Comparison of ENCODE assay signal across 23 cellular contexts in genomic region chr16:57752581-57753447, GRCh38. TPM values are rescaled to one million over a fixed set of nuclear protein-coding genes. Genes with fewer than 3 reads are reported as not detected.
DNase-seq lines count a peak whose midpoint lies in the region; ATAC-seq and TF ChIP-seq lines count a peak whose summit lies in the region.
"Had no signal": no experiment of that assay in that cellular context is flagged by ENCODE, and none has a peak within 500 bp of the region (broad histone marks: within the 10 kb centered on the region; RNA-seq: fewer than 3 reads in every experiment).

No MANE protein-coding gene starts in this region.

- 90 to 93% methylated on average over 44 of the region's 44 CpGs for WGBS in heart right ventricle, 2 donors
- 91% methylated on average over 4 of the region's 44 CpGs for WGBS in right lobe of liver (ENCODE audit: insufficient coverage, low coverage, low lambda C conversion rate, missing lambda C conversion rate)
- 87 to 89% methylated on average over 42 to 44 of the region's 44 CpGs for WGBS in aorta, 2 donors

- no peaks in the 10 kb centered on the region for H3K27me3 ChIP-seq in left ventricle myocardium inferior (ENCODE audit: low read depth)
- H3K27me3 ChIP-seq in heart right ventricle, result no peaks in the 10 kb centered on the region
- no peaks in the 10 kb centered on the region for H3K27me3 ChIP-seq in right lobe of liver
- H3K27me3 ChIP-seq in aorta (ENCODE audit: control insufficient read depth in 1 of 2, insufficient read depth in 2 of 2, low read length in 1 of 2), result no peaks in the 10 kb centered on the region
- H3K27me3 ChIP-seq: BLaER1 treated with 17β-estradiol and CSF1 and Interleukin-3, amounts not matched to agents 10 nM and 100 nM had no signal

- POLR2A ChIA-PET in activated CD8-positive, alpha-beta T cell treated with anti-CD3 and anti-CD28 coated beads for 36 hours (lab: Charles Lee), result no interaction called here

- H3K36me3 Mint-ChIP-seq in chondrocyte (ENCODE audit: low read depth), result peaks cover 6% of the 10 kb centered on the region
- no peaks in the 10 kb centered on the region for H3K36me3 Mint-ChIP-seq in activated T-helper 17 cell treated with anti-CD3 and anti-CD28 coated beads, Interleukin-2, amount 50 U/mL, for 72 hours (ENCODE audit: low read depth)
- peaks cover 7% of the 10 kb centered on the region for H3K36me3 Mint-ChIP-seq in activated CD8-positive, alpha-beta T cell treated with anti-CD3 and anti-CD28 coated beads for 36 hours (ENCODE audit: low read depth)

- H3K4me1 Mint-ChIP-seq in chondrocyte (ENCODE audit: low read depth), result no peaks in the 10 kb centered on the region
- H3K4me1 Mint-ChIP-seq in activated T-helper 17 cell treated with anti-CD3 and anti-CD28 coated beads, Interleukin-2, amount 50 U/mL, for 72 hours, result no peaks in the 10 kb centered on the region
- no peaks in the 10 kb centered on the region for H3K4me1 Mint-ChIP-seq in activated CD8-positive, alpha-beta T cell treated with anti-CD3 and anti-CD28 coated beads for 36 hours (ENCODE audit: low read depth)

- no peaks in the 10 kb centered on the region for H3K27me3 Mint-ChIP-seq in chondrocyte (ENCODE audit: low read depth)
- H3K27me3 Mint-ChIP-seq in activated T-helper 17 cell treated with anti-CD3 and anti-CD28 coated beads, Interleukin-2, amount 50 U/mL, for 72 hours, result no peaks in the 10 kb centered on the region
- no peaks in the 10 kb centered on the region for H3K27me3 Mint-ChIP-seq in activated CD8-positive, alpha-beta T cell treated with anti-CD3 and anti-CD28 coated beads for 36 hours
- H3K27me3 Mint-ChIP-seq: CD4-positive, alpha-beta T cell; IgD-negative memory B cell had no signal

- no peak for TF ChIP-seq POLR2A in right lobe of liver (IDR thresholded peaks at IDR 0.05)

- ATAC-seq in heart right ventricle (no peak), right lobe of liver (no peak), aorta (ENCODE audit: low FRiP score) (no peak)
- no peak for ATAC-seq in activated T-helper 17 cell treated with anti-CD3 and anti-CD28 coated beads, Interleukin-2, amount 50 U/mL, for 72 hours (replicated peaks)
- no peak for ATAC-seq in activated CD8-positive, alpha-beta T cell treated with anti-CD3 and anti-CD28 coated beads for 36 hours
- ATAC-seq: Panc1 had no signal

- H3K9me3 ChIP-seq in left ventricle myocardium inferior (replicated peaks), result no peaks in the 10 kb centered on the region
- H3K9me3 ChIP-seq in heart right ventricle, result no peaks in the 10 kb centered on the region
- no peaks in the 10 kb centered on the region for H3K9me3 ChIP-seq in right lobe of liver
- no peaks in the 10 kb centered on the region for H3K9me3 ChIP-seq in aorta (ENCODE audit: control insufficient read depth, low read length)
- H3K9me3 ChIP-seq: BLaER1 treated with 17β-estradiol and CSF1 and Interleukin-3, amounts not matched to agents 10 nM and 100 nM; HAP-1; SK-N-SH had no signal

- H3K4me1 ChIP-seq in left ventricle myocardium inferior (peaks cover 17% of the 10 kb centered on the region), heart right ventricle (peaks cover 0 to 12% (median 9%) of the 10 kb centered on the region in 9 donors), right lobe of liver (no peaks in the 10 kb centered on the region), aorta (ENCODE audit: control insufficient read depth in 1 of 2, insufficient read depth in 2 of 2, low read length in 2 of 2) (no peaks in the 10 kb centered on the region)
- H3K4me1 ChIP-seq: HAP-1 had no signal

- no peak overlapping the region for H3K27ac Mint-ChIP-seq in chondrocyte (ENCODE audit: unreplicated experiment)
- no peak overlapping the region for H3K27ac Mint-ChIP-seq in activated T-helper 17 cell treated with anti-CD3 and anti-CD28 coated beads, Interleukin-2, amount 50 U/mL, for 72 hours
- H3K27ac Mint-ChIP-seq in activated CD8-positive, alpha-beta T cell treated with anti-CD3 and anti-CD28 coated beads for 36 hours, result no peak overlapping the region
- H3K27ac Mint-ChIP-seq: CD4-positive, alpha-beta T cell; IgD-negative memory B cell had no signal

- CTCF ChIA-PET in activated CD8-positive, alpha-beta T cell treated with anti-CD3 and anti-CD28 coated beads for 36 hours (lab: Charles Lee), result no interaction called here

- DNase-seq in left ventricle myocardium inferior (peak; percentile 7), heart right ventricle (no peak), chondrocyte (ENCODE audit: low spot score) (peak; percentile 95), right lobe of liver (peak in 2 of 3 donors; percentile 20 to 52), aorta (peak; percentile 44 to 68), NK-92 (lab: John Stamatoyannopoulos, UW; ENCODE audit: unreplicated experiment) (no peak)
- DNase-seq in activated CD8-positive, alpha-beta T cell treated with anti-CD3 and anti-CD28 coated beads for 36 hours, result no peak
- DNase-seq: CD4-positive, alpha-beta T cell; GOT3; NCI-H1048; NCI-H1417; NCI-H1694; NCI-H2029 treated with DMSO at 0.1 percent for 48 hours; NCI-H446 treated with DMSO at 0.1 percent for 48 hours; NCI-H526; NCI-H82; SK-N-SH had no signal

- TF ChIP-seq CTCF in left ventricle myocardium inferior (IDR thresholded peaks at IDR 0.05; ENCODE audit: borderline replicate concordance), result no peak
- TF ChIP-seq CTCF in heart right ventricle (IDR thresholded peaks at IDR 0.05), result no peak
- no peak for TF ChIP-seq CTCF in chondrocyte (IDR thresholded peaks at IDR 0.05)
- TF ChIP-seq CTCF in right lobe of liver (IDR thresholded peaks at IDR 0.05), result no peak
- no peak for TF ChIP-seq CTCF in activated CD8-positive, alpha-beta T cell treated with anti-CD3 and anti-CD28 coated beads for 36 hours (IDR thresholded peaks at IDR 0.05)

- H3K4me3 ChIP-seq in left ventricle myocardium inferior (no peak overlapping the region), heart right ventricle (no peak overlapping the region), right lobe of liver (no peak overlapping the region), aorta (ENCODE audit: low read length in 2 of 2) (no peak overlapping the region)
- H3K4me3 ChIP-seq: BLaER1 treated with 17β-estradiol and CSF1 and Interleukin-3, amounts not matched to agents 10 nM and 100 nM; HAP-1 had no signal

- no peaks in the 10 kb centered on the region for H3K9me3 Mint-ChIP-seq in chondrocyte (ENCODE audit: low read depth)
- H3K9me3 Mint-ChIP-seq in activated T-helper 17 cell treated with anti-CD3 and anti-CD28 coated beads, Interleukin-2, amount 50 U/mL, for 72 hours, result no peaks in the 10 kb centered on the region
- no peaks in the 10 kb centered on the region for H3K9me3 Mint-ChIP-seq in activated CD8-positive, alpha-beta T cell treated with anti-CD3 and anti-CD28 coated beads for 36 hours
- H3K9me3 Mint-ChIP-seq: CD4-positive, alpha-beta T cell; IgD-negative memory B cell had no signal

- H3K4me3 Mint-ChIP-seq in chondrocyte (ENCODE audit: unreplicated experiment), result no peak overlapping the region
- H3K4me3 Mint-ChIP-seq in activated T-helper 17 cell treated with anti-CD3 and anti-CD28 coated beads, Interleukin-2, amount 50 U/mL, for 72 hours, result no peak overlapping the region
- H3K4me3 Mint-ChIP-seq in activated CD8-positive, alpha-beta T cell treated with anti-CD3 and anti-CD28 coated beads for 36 hours, result no peak overlapping the region
- H3K4me3 Mint-ChIP-seq: CD4-positive, alpha-beta T cell; IgD-negative memory B cell had no signal

- H3K36me3 ChIP-seq in left ventricle myocardium inferior (peaks cover 47% of the 10 kb centered on the region), heart right ventricle (peaks cover 0 to 66% (median 7%) of the 10 kb centered on the region in 9 donors), right lobe of liver (peaks cover 0 to 4% (median 0%) of the 10 kb centered on the region in 4 donors), aorta (ENCODE audit: control insufficient read depth in 1 of 2, insufficient read depth in 2 of 2, low read length in 1 of 2) (no peaks in the 10 kb centered on the region)

- no peak overlapping the region for H3K27ac ChIP-seq in left ventricle myocardium inferior (replicated peaks)
- no peak overlapping the region for H3K27ac ChIP-seq in heart right ventricle
- H3K27ac ChIP-seq in right lobe of liver, result no peak overlapping the region
- H3K27ac ChIP-seq in aorta (ENCODE audit: low read depth in 1 of 2, low read length in 2 of 2), result no peak overlapping the region

- intact Hi-C loops in left ventricle myocardium inferior (cut with micrococcal nuclease) (no loop called here), heart right ventricle (cut with DNase I) (loop anchor here in 2 of 10 donors (10.0 kb wide), 1 partner anchor 242 kb away; no protein-coding TSS in a partner anchor), right lobe of liver (cut with DNase I) (no loop called here), aorta (cut with DNase I) (no loop called here)
- intact Hi-C loops in activated CD8-positive, alpha-beta T cell treated with anti-CD3 and anti-CD28 coated beads for 36 hours (cut with micrococcal nuclease), result no loop called here

RNA-seq across cellular contexts. Expression of gene KATNB1, which starts 17.2 kb away (rescaled TPM):
- total RNA-seq in left ventricle myocardium inferior (11.2 TPM), heart right ventricle (10 to 100 TPM in 7 of 10 donors, 1 to 10 TPM in 3; 9.0 to 14.0 (median 11.0) TPM), chondrocyte (14.0 to 20.6 TPM (median 14.7 TPM) in 3 replicates), right lobe of liver (10 to 100 TPM in 2 of 6 experiments, 1 to 10 TPM in 4; 5.6 to 17.5 (median 8.5) TPM), aorta (10 to 100 TPM in 1 of 2 donors, 1 to 10 TPM in 1; 9.9 to 16.2 TPM)
- polyA plus RNA-seq in heart right ventricle (10 to 100 TPM in 1 of 2 donors, 1 to 10 TPM in 1; 9.8 to 15.1 TPM), aorta (10 to 100 TPM in 1 of 2 donors, 1 to 10 TPM in 1; 7.0 to 15.7 TPM)
- 10 to 100 TPM; 20.0 to 37.5 TPM for total RNA-seq in activated T-helper 17 cell treated with anti-CD3 and anti-CD28 coated beads, Interleukin-2, amount 50 U/mL, for 72 hours
- 10 to 100 TPM; 35.1 to 39.6 TPM for total RNA-seq in activated CD8-positive, alpha-beta T cell treated with anti-CD3 and anti-CD28 coated beads for 36 hours

RNA-seq across cellular contexts. Expression of gene KIFC3, which starts 49.5 kb away (rescaled TPM):
- total RNA-seq in left ventricle myocardium inferior (63.5 TPM), heart right ventricle (10 to 100 TPM; 42.5 to 91.4 (median 63.5) TPM), chondrocyte (74.4 to 135 TPM (median 75.6 TPM) in 3 replicates), right lobe of liver (10 to 100 TPM; 20.3 to 88.9 (median 46.4) TPM), aorta (10 to 100 TPM; 69.7 to 80.1 TPM)
- polyA plus RNA-seq in heart right ventricle (10 to 100 TPM; 47.4 to 97.4 TPM), aorta (10 to 100 TPM; 27.4 to 61.1 TPM)
- 1 to 10 TPM in 1 of 2 donors, under 1 TPM in 1; 0.82 to 1.2 TPM for total RNA-seq in activated T-helper 17 cell treated with anti-CD3 and anti-CD28 coated beads, Interleukin-2, amount 50 U/mL, for 72 hours
- total RNA-seq in activated CD8-positive, alpha-beta T cell treated with anti-CD3 and anti-CD28 coated beads for 36 hours, result under 1 TPM; 0.54 to 0.89 TPM
- total RNA-seq: CD4-positive, alpha-beta T cell had no signal
- polyA plus RNA-seq: IgD-negative memory B cell had no signal

RNA-seq across cellular contexts. Expression of gene DRC7, which starts 58.2 kb away (rescaled TPM):
- total RNA-seq in left ventricle myocardium inferior (not detected), heart right ventricle (under 1 TPM in 1 of 10 donors, not detected in 9; 0.09 TPM), chondrocyte (not detected in 3 replicates), right lobe of liver (under 1 TPM; 0.06 to 0.37 (median 0.19) TPM), aorta (not detected)
- polyA plus RNA-seq in heart right ventricle (not detected), aorta (under 1 TPM in 1 of 2 donors, not detected in 1; 0.08 TPM)
- not detected for total RNA-seq in activated T-helper 17 cell treated with anti-CD3 and anti-CD28 coated beads, Interleukin-2, amount 50 U/mL, for 72 hours
- total RNA-seq in activated CD8-positive, alpha-beta T cell treated with anti-CD3 and anti-CD28 coated beads for 36 hours, result under 1 TPM in 1 of 2 experiments, not detected in 1; 0.58 TPM
- total RNA-seq: CD4-positive, alpha-beta T cell had no signal
- polyA plus RNA-seq: AG04450, IgD-negative memory B cell had no signal

Comparison
In these comparisons a context has a peak if more than half of its experiments do, and no peak if none do; other contexts are left out.
1. DNase-seq: peak in left ventricle myocardium inferior (single experiment), chondrocyte (single experiment), right lobe of liver (2 of 3) and aorta (2 of 2); none in heart right ventricle (0 of 2), activated CD8-positive, alpha-beta T cell treated with anti-CD3 and anti-CD28 coated beads for 36 hours (single experiment) and NK-92 (single experiment).
2. RNA of gene KIFC3, which starts 49.5 kb away (total RNA-seq): 69.7 to 80.1 TPM in aorta, 74.4 to 135 TPM in chondrocyte, 42.5 to 91.4 TPM in heart right ventricle, 63.5 TPM in left ventricle myocardium inferior (single experiment) and 20.3 to 88.9 TPM in right lobe of liver; 0.82 to 1.2 TPM in activated T-helper 17 cell treated with anti-CD3 and anti-CD28 coated beads, Interleukin-2, amount 50 U/mL, for 72 hours and 0.54 to 0.89 TPM in activated CD8-positive, alpha-beta T cell treated with anti-CD3 and anti-CD28 coated beads for 36 hours; every median in the first group is over 4 times any median in the second.